In the genomic region with DNA sequence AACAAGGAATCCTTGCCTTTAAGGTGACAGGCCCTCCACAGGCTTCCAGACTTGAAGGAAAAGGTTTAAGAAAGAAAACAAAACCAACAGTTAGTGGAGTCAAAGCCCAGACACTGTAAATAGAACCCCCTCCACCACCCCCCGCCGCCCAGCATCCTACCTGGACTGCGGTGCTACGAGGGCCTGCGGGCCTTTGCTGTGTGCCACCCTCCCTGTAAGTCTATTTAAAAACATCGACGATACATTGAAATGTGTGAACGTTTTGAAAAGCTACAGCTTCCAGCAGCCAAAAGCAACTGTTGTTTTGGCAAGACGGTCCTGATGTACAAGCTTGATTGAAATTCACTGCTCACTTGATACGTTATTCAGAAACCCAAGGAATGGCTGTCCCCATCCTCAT, we compare ENCODE assay signal across 23 cellular contexts. TPM values are rescaled to one million over a fixed set of nuclear protein-coding genes. Genes with fewer than 3 reads are reported as not detected.
"Had no signal": no experiment of that assay in that cellular context is flagged by ENCODE, and none has a peak within 500 bp of the region (broad histone marks: within the 10 kb centered on the region; RNA-seq: fewer than 3 reads in every experiment).

No MANE protein-coding gene starts in this region.

- H3K9me3 Mint-ChIP-seq: memory B cell, naive B cell had no signal

- H3K27ac Mint-ChIP-seq: activated CD4-positive, alpha-beta T cell treated with anti-CD3 and anti-CD28 coated beads for 36 hours; activated naive CD8-positive, alpha-beta T cell treated with anti-CD3 and anti-CD28 coated beads for 36 hours; memory B cell; neural progenitor cell; progenitor cell of endocrine pancreas; T-helper 2 cell treated with Interferon-gamma antibody and Interleukin-4, amounts not matched to agents 5 μg/mL and 100 μg/mL, for 36 hours had no signal

- H3K36me3 ChIP-seq: neural progenitor cell had no signal

- H3K4me3 Mint-ChIP-seq: activated CD4-positive, alpha-beta T cell treated with anti-CD3 and anti-CD28 coated beads for 36 hours; activated naive CD8-positive, alpha-beta T cell treated with anti-CD3 and anti-CD28 coated beads for 36 hours; memory B cell; neural progenitor cell; T-helper 2 cell treated with Interferon-gamma antibody and Interleukin-4, amounts not matched to agents 5 μg/mL and 100 μg/mL, for 36 hours had no signal

- H3K4me3 ChIP-seq: body of pancreas, gastrocnemius medialis, heart right ventricle, left ventricle myocardium inferior, neural progenitor cell, right atrium auricular region, stomach, thoracic aorta, upper lobe of left lung had no signal

- DNase-seq: activated CD4-positive, alpha-beta T cell treated with anti-CD3 and anti-CD28 coated beads for 36 hours; activated CD4-positive, alpha-beta T cell treated with anti-CD3 and anti-CD28 coated beads, Interleukin-2, amount 50 U/mL, for 48 hours; activated naive CD8-positive, alpha-beta T cell treated with anti-CD3 and anti-CD28 coated beads for 36 hours; amniotic stem cell; body of pancreas; caudate nucleus; gastrocnemius medialis; heart right ventricle; kidney glomerular epithelial cell; left ventricle myocardium inferior; naive B cell; stimulated activated CD4-positive, alpha-beta T cell treated with anti-CD3 and anti-CD28 coated beads, Interleukin-2, amount 100 ng/mL, for 24 hours; stomach; upper lobe of left lung had no signal

- H3K9me3 ChIP-seq: body of pancreas, gastrocnemius medialis, left ventricle myocardium inferior, right atrium auricular region, stomach, thoracic aorta, upper lobe of left lung had no signal

- H3K27me3 ChIP-seq: body of pancreas, gastrocnemius medialis, right atrium auricular region, upper lobe of left lung had no signal

- H3K27ac ChIP-seq: body of pancreas, heart right ventricle, left ventricle myocardium inferior, neural progenitor cell, right atrium auricular region, stomach, thoracic aorta, upper lobe of left lung had no signal

- H3K4me2 ChIP-seq: neural progenitor cell had no signal

- H2AFZ ChIP-seq: neural progenitor cell had no signal

- H3K27me3 Mint-ChIP-seq: activated CD4-positive, alpha-beta T cell treated with anti-CD3 and anti-CD28 coated beads for 36 hours; activated naive CD8-positive, alpha-beta T cell treated with anti-CD3 and anti-CD28 coated beads for 36 hours; memory B cell had no signal

- H3K4me1 ChIP-seq: neural progenitor cell had no signal

RNA-seq across cellular contexts. Expression of a gene that starts 30.8 kb away (rescaled TPM):
- total RNA-seq: activated CD4-positive, alpha-beta T cell treated with anti-CD3 and anti-CD28 coated beads for 36 hours; activated naive CD8-positive, alpha-beta T cell treated with anti-CD3 and anti-CD28 coated beads for 36 hours; body of pancreas; esophagus mucosa; gastrocnemius medialis; heart right ventricle; left ventricle myocardium inferior; mononuclear cell; osteoblast; progenitor cell of endocrine pancreas; right atrium auricular region; stomach; thoracic aorta; upper lobe of left lung had no signal
- polyA plus RNA-seq: heart right ventricle, stomach had no signal

RNA-seq across cellular contexts. Expression of a gene that starts 50.2 kb away (rescaled TPM):
- total RNA-seq: body of pancreas, left ventricle myocardium inferior, osteoblast, right atrium auricular region, stomach had no signal
